Comparison of ENCODE assay signal across 13 cellular contexts in the genomic region with DNA sequence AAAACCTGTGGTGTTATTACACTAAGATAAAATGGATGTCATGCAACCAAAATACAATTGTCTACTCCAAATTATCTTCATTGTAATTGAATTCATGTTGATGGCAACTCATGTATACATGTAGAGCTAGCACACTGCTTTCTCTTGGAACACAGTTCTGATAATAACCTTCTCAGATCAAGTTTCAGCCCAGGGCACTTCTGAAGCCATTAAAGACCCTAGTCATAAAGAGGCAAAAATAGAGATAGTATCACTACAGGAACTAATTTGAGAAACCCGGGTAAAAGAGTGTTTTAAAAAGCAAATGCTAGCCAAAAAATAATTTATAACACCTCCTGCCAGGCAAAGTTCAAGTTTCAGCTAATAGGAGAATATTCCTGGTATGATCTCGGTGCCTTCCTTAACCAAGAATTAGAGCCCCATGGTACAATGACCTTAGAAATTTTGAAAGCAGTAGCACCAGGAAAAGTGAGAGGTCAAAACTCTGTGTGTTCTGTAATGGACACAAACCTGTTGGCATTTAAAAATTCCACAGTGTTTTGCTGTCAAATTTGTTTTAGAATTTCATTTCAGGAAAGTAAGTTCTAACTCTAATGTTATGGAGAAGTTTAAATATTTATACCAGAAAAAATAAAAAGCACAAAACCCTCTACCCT.
DNase-seq lines count a peak whose midpoint lies in the region; ATAC-seq and TF ChIP-seq lines count a peak whose summit lies in the region.
"Had no signal": no experiment of that assay in that cellular context is flagged by ENCODE, and none has a peak within 500 bp of the region (broad histone marks: within the 10 kb centered on the region; RNA-seq: fewer than 3 reads in every experiment).

No MANE protein-coding gene starts in this region.

- no peaks in the 10 kb centered on the region for H3K9me2 ChIP-seq in PC-3 (replicated peaks; ENCODE audit: low read length)

- ATAC-seq in PC-3 (peak; percentile 12), gastrocnemius medialis (peak; percentile 49 to 65), upper lobe of left lung (ENCODE audit: low FRiP score in 2 of 2) (no peak)
- ATAC-seq: activated CD8-positive, alpha-beta T cell treated with anti-CD3 and anti-CD28 coated beads for 36 hours had no signal

- BruUV-seq in PC-3 (replicated peaks; lab: Mats Ljungman, UMichigan): TSS peak; percentile 99
- BruUV-seq in A673 (replicated peaks; lab: Mats Ljungman, UMichigan): no TSS peak

- no peak overlapping the region for H2AFZ ChIP-seq in PC-3 (ENCODE audit: low read length)

- H3K36me3 ChIP-seq in PC-3 (ENCODE audit: low read depth, low read length): no peaks in the 10 kb centered on the region
- H3K36me3 ChIP-seq in gastrocnemius medialis: no peaks in the 10 kb centered on the region
- H3K36me3 ChIP-seq in A673 (ENCODE audit: insufficient read depth, low read length, poor library complexity, severe bottlenecking): no peaks in the 10 kb centered on the region
- H3K36me3 ChIP-seq in upper lobe of left lung: no peaks in the 10 kb centered on the region
- H3K36me3 ChIP-seq: colonic mucosa had no signal

- no peaks in the 10 kb centered on the region for H3K9me3 ChIP-seq in PC-3 (ENCODE audit: low read length)
- H3K9me3 ChIP-seq in gastrocnemius medialis: no peaks in the 10 kb centered on the region
- no peaks in the 10 kb centered on the region for H3K9me3 ChIP-seq in A673 (ENCODE audit: low read depth, low read length, poor library complexity, severe bottlenecking)
- H3K9me3 ChIP-seq in upper lobe of left lung: no peaks in the 10 kb centered on the region
- H3K9me3 ChIP-seq: colonic mucosa had no signal

- H3K27me3 ChIP-seq in PC-3 (ENCODE audit: low read length) (no peaks in the 10 kb centered on the region), gastrocnemius medialis (no peaks in the 10 kb centered on the region), A673 (replicated peaks; ENCODE audit: insufficient read depth, low read depth, low read length, poor library complexity) (no peaks in the 10 kb centered on the region), upper lobe of left lung (no peaks in the 10 kb centered on the region)
- H3K27me3 ChIP-seq: colonic mucosa had no signal

- no peaks in the 10 kb centered on the region for H3K79me2 ChIP-seq in PC-3 (ENCODE audit: low read length)

- intact Hi-C loops in PC-3 (cut with micrococcal nuclease) (loop anchor here (1.0 to 5.0 kb wide), 7 partner anchors 7 to 264 kb away; no protein-coding TSS in a partner anchor), gastrocnemius medialis (cut with DNase I; ENCODE audit: low total_unique reads) (loop anchor here (5.0 kb wide), 1 partner anchor 106 kb away; a partner anchor contains a TSS), A673 (cut with micrococcal nuclease; ENCODE audit: unreplicated experiment) (no loop called here)

- POLR2A ChIA-PET in PC-3 (lab: Charles Lee; ENCODE audit: unreplicated experiment): interaction anchor here (0.6 to 1.0 kb wide), 3 partner anchors 12 to 150 kb away, joined by 8 to 11 read pairs (median 8); a partner anchor contains a TSS
- POLR2A ChIA-PET in A673 (lab: Charles Lee; ENCODE audit: low non-redundant PET): no interaction called here

- in situ Hi-C loops in gastrocnemius medialis (cut with MboI; ENCODE audit: low sequenced_read_pairs in 4 of 4): no loop called here

- TF ChIP-seq POLR2A in gastrocnemius medialis (IDR thresholded peaks at IDR 0.05) (no peak), upper lobe of left lung (IDR thresholded peaks at IDR 0.05) (no peak)

- 62 to 65% methylated on average over 2 of the region's 2 CpGs for WGBS in upper lobe of left lung, 2 donors

- H3K4me3 ChIP-seq in PC-3 (ENCODE audit: low read length) (peak overlapping the region; percentile 5; the same call in 1 of the 2 replicates), gastrocnemius medialis (no peak overlapping the region), A673 (ENCODE audit: low read depth, low read length, poor library complexity, severe bottlenecking) (no peak overlapping the region), upper lobe of left lung (no peak overlapping the region)
- H3K4me3 ChIP-seq: colonic mucosa had no signal

- DNase-seq in Daoy (ENCODE audit: low read depth) (peak; percentile 31), PC-3 (peak; percentile 33), glomerular visceral epithelial cell (ENCODE audit: extremely low spot score) (peak; percentile 29), gastrocnemius medialis (no peak), GF-D8 (lab: John Stamatoyannopoulos, UW) (no peak), A673 (ENCODE audit: low spot score) (no peak), upper lobe of left lung (no peak)
- DNase-seq in stimulated activated CD4-positive, alpha-beta T cell treated with anti-CD3 and anti-CD28 coated beads, Interleukin-2, amount 100 ng/mL, for 24 hours: no peak
- DNase-seq: activated CD8-positive, alpha-beta T cell treated with anti-CD3 and anti-CD28 coated beads for 36 hours; activated naive CD4-positive, alpha-beta T cell treated with anti-CD3 and anti-CD28 coated beads for 36 hours; C1 segment of cervical spinal cord; NCI-H1694 had no signal

- H3K27ac ChIP-seq in PC-3 (ENCODE audit: low read length) (peak overlapping the region; percentile 91), gastrocnemius medialis (peak overlapping the region; percentile 23 to 80 (median 54)), A673 (ENCODE audit: low read depth, low read length, poor library complexity, severe bottlenecking) (no peak overlapping the region), upper lobe of left lung (no peak overlapping the region)
- H3K27ac ChIP-seq: colonic mucosa had no signal

- H3K4me2 ChIP-seq in PC-3 (ENCODE audit: low read length): peak overlapping the region; percentile 63

- TF ChIP-seq CTCF in PC-3 (conservative IDR thresholded peaks at IDR 0.05; ENCODE audit: low read depth, low read length) (no peak), gastrocnemius medialis (IDR thresholded peaks at IDR 0.05 in 4 of 5, conservative IDR thresholded peaks at IDR 0.05 in 1 of 5) (no peak), A673 (conservative IDR thresholded peaks at IDR 0.05; ENCODE audit: low read depth, low read length) (no peak), upper lobe of left lung (IDR thresholded peaks at IDR 0.05) (no peak)

- peaks cover 8% of the 10 kb centered on the region for H3F3A ChIP-seq in PC-3 (ENCODE audit: low read length, unreplicated experiment)

- peak overlapping the region; percentile 66 for H3K9ac ChIP-seq in PC-3 (ENCODE audit: low read length)

- CTCF ChIA-PET in PC-3 (lab: Charles Lee): interaction anchor here (0.6 to 1.0 kb wide), 4 partner anchors 13 to 229 kb away, joined by 3 to 7 read pairs (median 4); a partner anchor contains a TSS
- CTCF ChIA-PET in A673 (lab: Charles Lee): no interaction called here

- H3K4me1 ChIP-seq in PC-3 (ENCODE audit: insufficient read depth, low read length): peaks cover 49% of the 10 kb centered on the region
- H3K4me1 ChIP-seq in gastrocnemius medialis: peaks cover 15 to 21% of the 10 kb centered on the region in 2 donors
- no peaks in the 10 kb centered on the region for H3K4me1 ChIP-seq in A673 (ENCODE audit: insufficient read depth, low read length, poor library complexity, severe bottlenecking)
- H3K4me1 ChIP-seq in upper lobe of left lung: no peaks in the 10 kb centered on the region
- H3K4me1 ChIP-seq: colonic mucosa had no signal

- H4K20me1 ChIP-seq in PC-3 (ENCODE audit: low read length): no peaks in the 10 kb centered on the region

- TF ChIP-seq EP300 in upper lobe of left lung (IDR thresholded peaks at IDR 0.05): no peak

Comparison
In these comparisons a context has a peak if more than half of its experiments do, and no peak if none do; other contexts are left out.
1. DNase-seq: peak in Daoy (single experiment), PC-3 (single experiment) and glomerular visceral epithelial cell (single experiment); none in gastrocnemius medialis (0 of 2), GF-D8 (single experiment), stimulated activated CD4-positive, alpha-beta T cell treated with anti-CD3 and anti-CD28 coated beads, Interleukin-2, amount 100 ng/mL, for 24 hours (0 of 2), A673 (single experiment) and upper lobe of left lung (0 of 2).
2. ATAC-seq: peak in PC-3 (single experiment) and gastrocnemius medialis (2 of 2); none in upper lobe of left lung (0 of 2).
3. H3K27ac ChIP-seq: peak in PC-3 (single experiment) and gastrocnemius medialis (4 of 4); none in A673 (single experiment) and upper lobe of left lung (0 of 4).